Comparison of ENCODE assay signal across 1 cellular context in genomic region chr11:108009497-108010360, GRCh38.
TF ChIP-seq lines count a peak whose summit lies in the region.

No MANE protein-coding gene starts in this region.

TF ChIP-seq in HepG2, 621 proteins besides CTCF, POLR2A, EP300 and RAD21 (continued from another document):
- TF ChIP-seq SIN3A (IDR thresholded peaks at IDR 0.05; ENCODE audit: borderline replicate concordance, low read depth, low read length) (no peak), ZBTB7A (CRISPR knock-in tag; IDR thresholded peaks at IDR 0.05) (peak; percentile 78; the same call in 1 of the 2 replicates), TBL1XR1 (IDR thresholded peaks at IDR 0.05; ENCODE audit: borderline replicate concordance, low read length, partially characterized antibody) (no peak), MBD4 (IDR thresholded peaks at IDR 0.05; ENCODE audit: borderline replicate concordance, low read length) (no peak), TEF (CRISPR knock-in tag; IDR thresholded peaks at IDR 0.05) (no peak), MXD1 (CRISPR knock-in tag; IDR thresholded peaks at IDR 0.05) (no peak), ZNF878 (CRISPR knock-in tag; IDR thresholded peaks at IDR 0.05) (no peak), SMYD3 (CRISPR knock-in tag; IDR thresholded peaks at IDR 0.05) (no peak), ZNF644 (CRISPR knock-in tag; IDR thresholded peaks at IDR 0.05; ENCODE audit: low read depth) (no peak), ZNF547 (CRISPR knock-in tag; IDR thresholded peaks at IDR 0.05) (no peak), HIC2 (CRISPR knock-in tag; IDR thresholded peaks at IDR 0.05; ENCODE audit: low read depth) (no peak), ZBTB42 (CRISPR knock-in tag; IDR thresholded peaks at IDR 0.05) (no peak; the same call in 1 of the 2 replicates), NFIB (CRISPR knock-in tag; IDR thresholded peaks at IDR 0.05; ENCODE audit: borderline replicate concordance) (no peak), ZNF792 (CRISPR knock-in tag; IDR thresholded peaks at IDR 0.05) (no peak), NR0B2 (CRISPR knock-in tag; IDR thresholded peaks at IDR 0.05) (no peak), GATAD2A (CRISPR knock-in tag; IDR thresholded peaks at IDR 0.05) (no peak), MATR3 (CRISPR knock-in tag; IDR thresholded peaks at IDR 0.05) (no peak), GZF1 (CRISPR knock-in tag; IDR thresholded peaks at IDR 0.05) (no peak)
TF ChIP-seq in HepG2: peak in this region for 26.
